ENCODE assay signal across 1 cellular context in the genomic region with DNA sequence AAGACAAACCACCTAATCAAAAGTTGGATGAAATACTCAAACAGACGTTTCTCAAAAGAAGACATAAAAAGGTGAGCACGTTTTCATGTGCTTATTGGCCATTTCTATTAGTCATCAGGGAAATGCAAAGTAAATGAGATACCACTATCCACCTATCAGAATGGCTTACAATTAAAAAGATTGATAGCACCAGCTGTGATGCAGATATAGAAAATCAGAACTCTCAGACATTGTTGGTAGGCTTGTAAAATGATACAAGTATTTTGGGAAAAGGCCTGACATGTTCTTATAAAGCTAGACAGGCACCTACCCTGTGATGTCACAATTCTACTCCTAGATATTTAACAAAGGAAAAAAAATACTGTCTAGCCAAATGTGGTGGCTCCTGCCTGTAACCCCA.
TF ChIP-seq lines count a peak whose summit lies in the region.

No MANE protein-coding gene starts in this region.

TF ChIP-seq in GM23338, 12 proteins besides CTCF, POLR2A, EP300 and RAD21:
- TF ChIP-seq, protein P1, sequence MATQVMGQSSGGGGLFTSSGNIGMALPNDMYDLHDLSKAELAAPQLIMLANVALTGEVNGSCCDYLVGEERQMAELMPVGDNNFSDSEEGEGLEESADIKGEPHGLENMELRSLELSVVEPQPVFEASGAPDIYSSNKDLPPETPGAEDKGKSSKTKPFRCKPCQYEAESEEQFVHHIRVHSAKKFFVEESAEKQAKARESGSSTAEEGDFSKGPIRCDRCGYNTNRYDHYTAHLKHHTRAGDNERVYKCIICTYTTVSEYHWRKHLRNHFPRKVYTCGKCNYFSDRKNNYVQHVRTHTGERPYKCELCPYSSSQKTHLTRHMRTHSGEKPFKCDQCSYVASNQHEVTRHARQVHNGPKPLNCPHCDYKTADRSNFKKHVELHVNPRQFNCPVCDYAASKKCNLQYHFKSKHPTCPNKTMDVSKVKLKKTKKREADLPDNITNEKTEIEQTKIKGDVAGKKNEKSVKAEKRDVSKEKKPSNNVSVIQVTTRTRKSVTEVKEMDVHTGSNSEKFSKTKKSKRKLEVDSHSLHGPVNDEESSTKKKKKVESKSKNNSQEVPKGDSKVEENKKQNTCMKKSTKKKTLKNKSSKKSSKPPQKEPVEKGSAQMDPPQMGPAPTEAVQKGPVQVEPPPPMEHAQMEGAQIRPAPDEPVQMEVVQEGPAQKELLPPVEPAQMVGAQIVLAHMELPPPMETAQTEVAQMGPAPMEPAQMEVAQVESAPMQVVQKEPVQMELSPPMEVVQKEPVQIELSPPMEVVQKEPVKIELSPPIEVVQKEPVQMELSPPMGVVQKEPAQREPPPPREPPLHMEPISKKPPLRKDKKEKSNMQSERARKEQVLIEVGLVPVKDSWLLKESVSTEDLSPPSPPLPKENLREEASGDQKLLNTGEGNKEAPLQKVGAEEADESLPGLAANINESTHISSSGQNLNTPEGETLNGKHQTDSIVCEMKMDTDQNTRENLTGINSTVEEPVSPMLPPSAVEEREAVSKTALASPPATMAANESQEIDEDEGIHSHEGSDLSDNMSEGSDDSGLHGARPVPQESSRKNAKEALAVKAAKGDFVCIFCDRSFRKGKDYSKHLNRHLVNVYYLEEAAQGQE (IDR thresholded peaks at IDR 0.05; ENCODE audit: unreplicated experiment), result no peak
- TF ChIP-seq ZNF331 (CRISPR knock-in tag; IDR thresholded peaks at IDR 0.05; ENCODE audit: low read depth), result no peak
